Comparison of ENCODE assay signal across 10 cellular contexts in genomic region chr2:160417745-160418397, GRCh38.
DNase-seq lines count a peak whose midpoint lies in the region; ATAC-seq and TF ChIP-seq lines count a peak whose summit lies in the region.
"Had no signal": no experiment of that assay in that cellular context is flagged by ENCODE, and none has a peak within 500 bp of the region (broad histone marks: within the 10 kb centered on the region; RNA-seq: fewer than 3 reads in every experiment).

No MANE protein-coding gene starts in this region.

- no peak overlapping the region for H3K27ac ChIP-seq in Panc1 (ENCODE audit: low read length)
- H3K27ac ChIP-seq: 22Rv1 had no signal

- H3K27me3 ChIP-seq in Panc1 (ENCODE audit: control insufficient read depth, insufficient read depth, low read length) = no peaks in the 10 kb centered on the region; the same call in 1 of the 2 replicates
- H3K27me3 ChIP-seq: sigmoid colon had no signal

- POLR2A ChIA-PET in Panc1 (lab: Charles Lee) = no interaction called here

- H3K36me3 ChIP-seq in Panc1 (ENCODE audit: control insufficient read depth, insufficient read depth, low read length) = no peaks in the 10 kb centered on the region
- H3K36me3 ChIP-seq: sigmoid colon had no signal

- H3K4me1 ChIP-seq in Panc1 (ENCODE audit: control insufficient read depth, insufficient read depth, low read length) = peaks cover 8% of the 10 kb centered on the region

- no peaks in the 10 kb centered on the region for H3K9me3 ChIP-seq in Panc1 (ENCODE audit: control insufficient read depth, insufficient read depth, low read depth, low read length)
- H3K9me3 ChIP-seq: sigmoid colon had no signal

- DNase-seq in T-helper 1 cell = no peak
- DNase-seq in Panc1 (ENCODE audit: low read depth, low spot score) = no peak
- DNase-seq in central memory CD8-positive, alpha-beta T cell (ENCODE audit: low spot score in 2 of 2) = no peak
- no peak for DNase-seq in osteocyte (ENCODE audit: extremely low spot score, unreplicated experiment)
- no peak for DNase-seq in HUDEP-2 (lab: John Stamatoyannopoulos, UW; ENCODE audit: unreplicated experiment in 76 of 76)
- DNase-seq in NCI-H2029 (lab: John Stamatoyannopoulos, UW) = no peak
- DNase-seq: sigmoid colon had no signal

- no peak for TF ChIP-seq CTCF in Panc1 (IDR thresholded peaks at IDR 0.05)
- TF ChIP-seq CTCF in osteocyte (IDR thresholded peaks at IDR 0.05) = no peak

- in situ Hi-C loops in Panc1 (cut with HindIII; ENCODE audit: low pct_unique_long_range_greater_than_20kb, low sequenced_read_pairs) = no loop called here

- peak overlapping the region; percentile 22 for H3K27ac Mint-ChIP-seq in T-helper 1 cell treated with Interleukin-12 subunit alpha and Interleukin-12 subunit beta and Interleukin-4 antibody, amounts not matched to agents 30 μg/mL and 1 μg/mL, for 36 hours
- H3K27ac Mint-ChIP-seq in central memory CD8-positive, alpha-beta T cell (ENCODE audit: low read depth) = no peak overlapping the region
- H3K27ac Mint-ChIP-seq in osteocyte (ENCODE audit: unreplicated experiment) = peak overlapping the region; percentile 83

- CTCF ChIA-PET in Panc1 (lab: Charles Lee) = interaction anchor here (0.6 kb wide), 2 partner anchors 9 to 93 kb away, joined by 3 to 4 read pairs; no protein-coding TSS in a partner anchor

- intact Hi-C loops in Panc1 (cut with micrococcal nuclease; ENCODE audit: unreplicated experiment) = no loop called here

- H3K9me3 Mint-ChIP-seq in T-helper 1 cell treated with Interleukin-12 subunit alpha and Interleukin-12 subunit beta and Interleukin-4 antibody, amounts not matched to agents 30 μg/mL and 1 μg/mL, for 36 hours = peaks cover 3% of the 10 kb centered on the region
- H3K9me3 Mint-ChIP-seq in central memory CD8-positive, alpha-beta T cell = no peaks in the 10 kb centered on the region
- no peaks in the 10 kb centered on the region for H3K9me3 Mint-ChIP-seq in osteocyte (ENCODE audit: unreplicated experiment)

- ATAC-seq in Panc1 (peak; percentile 78), HG02973 (IDR thresholded peaks at IDR 0.05; ENCODE audit: unreplicated experiment) (no peak)
- peak; percentile 34 for ATAC-seq in central memory CD8-positive, alpha-beta T cell (replicated peaks; ENCODE audit: extremely low read depth, poor library complexity, severe bottlenecking)

- H3K4me1 Mint-ChIP-seq in T-helper 1 cell treated with Interleukin-12 subunit alpha and Interleukin-12 subunit beta and Interleukin-4 antibody, amounts not matched to agents 30 μg/mL and 1 μg/mL, for 36 hours (ENCODE audit: low read depth) = peaks cover 33% of the 10 kb centered on the region
- H3K4me1 Mint-ChIP-seq in central memory CD8-positive, alpha-beta T cell = peaks cover 36% of the 10 kb centered on the region
- H3K4me1 Mint-ChIP-seq in osteocyte (ENCODE audit: unreplicated experiment) = peaks cover 59% of the 10 kb centered on the region

- H3K36me3 Mint-ChIP-seq in T-helper 1 cell treated with Interleukin-12 subunit alpha and Interleukin-12 subunit beta and Interleukin-4 antibody, amounts not matched to agents 30 μg/mL and 1 μg/mL, for 36 hours (ENCODE audit: low read depth) = peaks cover 16% of the 10 kb centered on the region
- H3K36me3 Mint-ChIP-seq in central memory CD8-positive, alpha-beta T cell (ENCODE audit: insufficient read depth) = no peaks in the 10 kb centered on the region
- peaks cover 3% of the 10 kb centered on the region for H3K36me3 Mint-ChIP-seq in osteocyte (ENCODE audit: unreplicated experiment)

- H3K4me3 ChIP-seq in Panc1 (ENCODE audit: low read depth in 2 of 2, low read length in 2 of 2) = no peak overlapping the region
- H3K4me3 ChIP-seq: sigmoid colon had no signal

- BruUV-seq in Panc1 (replicated peaks; lab: Mats Ljungman, UMichigan) = no TSS peak

- H3K4me3 Mint-ChIP-seq in T-helper 1 cell treated with Interleukin-12 subunit alpha and Interleukin-12 subunit beta and Interleukin-4 antibody, amounts not matched to agents 30 μg/mL and 1 μg/mL, for 36 hours = no peak overlapping the region
- no peak overlapping the region for H3K4me3 Mint-ChIP-seq in central memory CD8-positive, alpha-beta T cell
- peak overlapping the region; percentile 31 for H3K4me3 Mint-ChIP-seq in osteocyte (ENCODE audit: unreplicated experiment)

- H3K27me3 Mint-ChIP-seq in T-helper 1 cell treated with Interleukin-12 subunit alpha and Interleukin-12 subunit beta and Interleukin-4 antibody, amounts not matched to agents 30 μg/mL and 1 μg/mL, for 36 hours (ENCODE audit: low read depth) = peaks cover 4% of the 10 kb centered on the region
- no peaks in the 10 kb centered on the region for H3K27me3 Mint-ChIP-seq in central memory CD8-positive, alpha-beta T cell
- H3K27me3 Mint-ChIP-seq in osteocyte (ENCODE audit: unreplicated experiment) = no peaks in the 10 kb centered on the region
